Comparison of ENCODE assay signal across 1 cellular context in genomic region chr10:29310463-29310862, GRCh38.
TF ChIP-seq lines count a peak whose summit lies in the region.

No MANE protein-coding gene starts in this region.

TF ChIP-seq in H1, 55 proteins besides CTCF, POLR2A, EP300 and RAD21:
- peak; percentile 26; the same call in 1 of the 2 replicates for TF ChIP-seq BACH1 (IDR thresholded peaks at IDR 0.05; ENCODE audit: low read length)
- peak; percentile 25; the same call in 1 of the 2 replicates for TF ChIP-seq MAFK (IDR thresholded peaks at IDR 0.05; ENCODE audit: low read depth, low read length)
